Comparison of ENCODE assay signal across 10 cellular contexts in the genomic region with DNA sequence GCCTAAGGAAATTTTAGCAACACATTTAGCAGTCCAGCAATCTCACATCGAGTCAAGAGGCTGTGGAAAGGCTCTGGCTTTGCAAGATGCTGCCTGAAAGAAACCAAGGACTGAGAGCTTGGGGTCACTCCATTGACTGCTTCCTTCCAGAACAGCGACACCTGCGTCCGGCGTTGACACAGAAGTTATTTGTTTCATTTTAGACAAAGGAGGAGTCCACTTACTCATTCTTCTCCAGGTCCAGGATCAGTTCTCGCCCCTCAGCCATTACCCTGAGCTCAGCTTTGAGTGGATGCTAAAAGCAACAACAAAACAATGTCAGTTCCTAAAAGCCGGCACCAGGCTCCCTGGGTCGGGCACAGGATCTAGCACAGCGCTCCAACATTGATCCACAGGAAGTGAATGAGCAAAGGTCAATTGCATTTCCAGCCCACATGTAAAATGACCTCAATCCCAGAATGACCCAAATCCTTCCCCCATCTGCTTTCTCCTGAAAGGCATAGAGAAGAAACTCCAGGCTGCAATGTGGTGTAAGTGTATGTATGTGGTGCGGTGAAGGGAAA. TPM values are rescaled to one million over a fixed set of nuclear protein-coding genes. Genes with fewer than 3 reads are reported as not detected.
DNase-seq lines count a peak whose midpoint lies in the region; ATAC-seq and TF ChIP-seq lines count a peak whose summit lies in the region.
"Had no signal": no experiment of that assay in that cellular context is flagged by ENCODE, and none has a peak within 500 bp of the region (broad histone marks: within the 10 kb centered on the region; RNA-seq: fewer than 3 reads in every experiment).

No MANE protein-coding gene starts in this region.

- H3K36me3 ChIP-seq in esophagus squamous epithelium: peaks cover 0 to 11% (median 0%) of the 10 kb centered on the region in 3 donors
- H3K36me3 ChIP-seq in prostate gland: no peaks in the 10 kb centered on the region

- CTCF ChIA-PET in CD4-positive, alpha-beta T cell (lab: Charles Lee): interaction anchor here (1.3 kb wide), 1 partner anchor 9 kb away, joined by 3 read pairs; no protein-coding TSS in a partner anchor

- ATAC-seq in CD4-positive, alpha-beta T cell (ENCODE audit: poor library complexity): no peak
- ATAC-seq in HG03442 (IDR thresholded peaks at IDR 0.05; ENCODE audit: unreplicated experiment): no peak
- ATAC-seq in GM18861 (IDR thresholded peaks at IDR 0.05; ENCODE audit: unreplicated experiment): no peak
- no peak for ATAC-seq in GM19467 (IDR thresholded peaks at IDR 0.05; ENCODE audit: unreplicated experiment)

- no peak overlapping the region for H3K4me3 Mint-ChIP-seq in CD4-positive, alpha-beta T cell

- H3K27ac ChIP-seq in CD4-positive, alpha-beta T cell (ENCODE audit: low read depth, low read length): no peak overlapping the region
- H3K27ac ChIP-seq in esophagus squamous epithelium (peak overlapping the region; percentile 36 to 84 (median 65)), prostate gland (peak overlapping the region; percentile 61 to 68)

- no peak for DNase-seq in CD4-positive, alpha-beta T cell
- DNase-seq in OCI-M1 (lab: John Stamatoyannopoulos, UW) (peak; percentile 54), esophagus squamous epithelium (lab: John Stamatoyannopoulos, UW) (no peak), prostate gland (ENCODE audit: low spot score) (no peak), Kasumi-1 (lab: John Stamatoyannopoulos, UW) (no peak)
- DNase-seq: effector CD8-positive, alpha-beta T cell; mammary epithelial cell had no signal

- peaks cover 57% of the 10 kb centered on the region for H3K4me1 Mint-ChIP-seq in CD4-positive, alpha-beta T cell (ENCODE audit: low read depth)

- H3K4me1 ChIP-seq in esophagus squamous epithelium (peaks cover 20 to 82% (median 40%) of the 10 kb centered on the region in 3 donors), prostate gland (replicated peaks) (no peaks in the 10 kb centered on the region)

- no peak overlapping the region for H3K4me3 ChIP-seq in esophagus squamous epithelium
- H3K4me3 ChIP-seq in prostate gland: no peak overlapping the region

- H3K27me3 Mint-ChIP-seq in CD4-positive, alpha-beta T cell: no peaks in the 10 kb centered on the region

- H3K9me3 Mint-ChIP-seq in CD4-positive, alpha-beta T cell: no peaks in the 10 kb centered on the region

- POLR2A ChIA-PET in CD4-positive, alpha-beta T cell (lab: Charles Lee): no interaction called here

- H3K9me3 ChIP-seq in CD4-positive, alpha-beta T cell (ENCODE audit: control insufficient read depth, low read length): no peaks in the 10 kb centered on the region
- H3K9me3 ChIP-seq in esophagus squamous epithelium: no peaks in the 10 kb centered on the region
- H3K9me3 ChIP-seq in prostate gland: no peaks in the 10 kb centered on the region

- intact Hi-C loops in CD4-positive, alpha-beta T cell (cut with DNase I, micrococcal nuclease): no loop called here
- intact Hi-C loops in esophagus squamous epithelium (cut with DNase I) (loop anchor here (10.0 kb wide), 1 partner anchor 441 kb away; no protein-coding TSS in a partner anchor), prostate gland (cut with DNase I) (no loop called here)

- TF ChIP-seq POLR2A in esophagus squamous epithelium (IDR thresholded peaks at IDR 0.05): no peak
- TF ChIP-seq POLR2A in prostate gland (IDR thresholded peaks at IDR 0.05): no peak

- peak overlapping the region; percentile 39 for H3K27ac Mint-ChIP-seq in CD4-positive, alpha-beta T cell

- H3K36me3 Mint-ChIP-seq in CD4-positive, alpha-beta T cell (ENCODE audit: low read depth): peaks cover 51% of the 10 kb centered on the region

- WGBS in esophagus squamous epithelium, 2 donors: 64 to 67% methylated on average over 6 to 9 of the region's 10 CpGs
- WGBS in prostate gland: 66% methylated on average over 10 of the region's 10 CpGs

- H3K27me3 ChIP-seq in CD4-positive, alpha-beta T cell (ENCODE audit: control insufficient read depth, insufficient read depth, low read length): no peaks in the 10 kb centered on the region
- H3K27me3 ChIP-seq in esophagus squamous epithelium (no peaks in the 10 kb centered on the region), prostate gland (replicated peaks; ENCODE audit: insufficient read depth) (no peaks in the 10 kb centered on the region)

- no peak for TF ChIP-seq CTCF in CD4-positive, alpha-beta T cell (IDR thresholded peaks at IDR 0.05)
- TF ChIP-seq CTCF in esophagus squamous epithelium (IDR thresholded peaks at IDR 0.05) (no peak), prostate gland (IDR thresholded peaks at IDR 0.05) (no peak)

RNA-seq across cellular contexts. Expression of a gene that starts 11.3 kb away (rescaled TPM):
- total RNA-seq in CD4-positive, alpha-beta T cell: 10 to 100 TPM; 26.7 to 29.1 TPM
- total RNA-seq in esophagus squamous epithelium: 10 to 100 TPM in 1 of 4 donors, 1 to 10 TPM in 3; 1.9 to 11.6 (median 4.3) TPM
- 1 to 10 TPM; 1.9 to 8.1 TPM for total RNA-seq in prostate gland
